ENCODE assay signal across 1 cellular context in the genomic region with DNA sequence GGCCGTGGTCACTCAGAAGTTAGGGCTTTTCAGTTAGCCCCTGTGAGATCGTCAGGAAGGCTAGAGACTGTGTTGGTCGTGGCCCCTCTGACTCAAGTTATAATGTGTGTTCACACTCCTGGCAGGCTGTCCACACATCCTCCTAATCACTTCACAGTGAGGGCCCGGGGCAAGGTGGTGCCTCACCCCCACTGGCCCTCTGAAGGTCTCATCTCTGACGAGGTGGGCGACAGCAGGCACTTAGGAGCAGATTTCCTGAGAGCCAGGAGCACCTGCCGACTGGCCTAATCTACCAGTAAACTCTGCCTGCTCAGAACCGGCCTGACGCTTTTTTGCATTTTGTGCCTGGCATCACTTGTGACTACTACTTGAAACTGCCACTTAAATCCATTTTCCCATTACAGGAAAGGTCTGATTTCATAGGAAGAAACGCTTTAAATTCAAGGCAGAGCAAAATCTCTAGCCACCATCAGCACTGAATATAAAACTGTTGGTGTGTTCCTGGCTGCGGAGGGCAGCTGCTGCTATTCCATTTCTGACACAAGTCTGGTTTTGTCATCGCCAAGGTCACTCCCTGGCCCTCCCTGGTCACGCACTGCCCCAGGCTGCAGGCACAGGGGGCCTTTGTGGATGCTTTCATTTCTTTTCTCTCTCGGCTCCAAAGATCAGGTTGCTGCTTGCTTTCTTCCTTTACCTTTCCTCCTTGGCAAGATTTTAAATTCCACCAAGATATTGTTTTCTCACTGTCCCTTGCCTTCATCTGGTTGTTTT.
TF ChIP-seq lines count a peak whose summit lies in the region.

No MANE protein-coding gene starts in this region.

TF ChIP-seq in A549, 52 proteins besides CTCF, POLR2A, EP300 and RAD21:
- TF ChIP-seq PBX3 (IDR thresholded peaks at IDR 0.05) (no peak), KDM1A (IDR thresholded peaks at IDR 0.05; ENCODE audit: low read depth) (no peak), ESRRA (IDR thresholded peaks at IDR 0.05; ENCODE audit: borderline replicate concordance, low read length) (no peak)
